ENCODE assay signal across 8 cellular contexts in the genomic region with DNA sequence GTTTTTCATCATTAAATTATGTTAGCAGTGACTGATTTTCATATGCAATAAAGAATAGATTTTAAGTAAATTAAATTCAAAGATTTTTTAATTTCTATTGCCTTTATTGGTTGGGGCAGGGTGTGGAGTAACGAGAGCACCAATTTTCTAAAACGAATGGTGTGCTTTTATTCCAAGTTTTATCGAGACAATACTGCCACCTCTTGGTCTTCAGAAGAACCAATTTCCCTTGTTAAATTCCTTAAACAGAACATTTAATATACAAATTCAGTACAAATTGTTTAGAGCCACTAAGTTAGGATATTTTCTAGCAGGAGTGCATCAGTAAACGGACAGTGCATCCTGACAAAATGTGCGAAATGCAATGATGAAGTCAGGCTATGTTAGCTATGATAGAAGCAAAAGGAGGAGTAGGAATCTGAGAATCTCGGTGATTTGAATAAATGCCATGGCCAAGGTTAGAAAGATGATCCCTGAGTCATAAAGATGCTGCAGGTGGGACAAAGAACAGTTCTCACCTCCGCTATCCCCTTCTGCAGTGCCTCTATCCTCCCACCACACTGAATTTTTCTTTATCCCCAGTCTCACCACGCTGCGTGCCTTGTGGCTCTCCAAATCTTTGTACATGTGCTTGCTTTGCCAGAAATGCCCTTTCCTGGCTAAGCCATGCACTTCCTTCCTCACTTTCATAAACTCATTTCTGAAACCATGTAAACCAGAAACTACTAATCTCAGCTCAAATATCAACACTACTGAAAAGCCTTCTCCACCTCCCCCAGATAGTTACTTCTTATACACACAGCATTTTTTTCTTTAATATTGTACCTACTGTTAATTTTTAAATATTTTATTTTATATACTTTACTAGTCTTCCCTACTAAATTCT. TPM values are rescaled to one million over a fixed set of nuclear protein-coding genes. Genes with fewer than 3 reads are reported as not detected.
DNase-seq lines count a peak whose midpoint lies in the region; TF ChIP-seq lines count a peak whose summit lies in the region.

No MANE protein-coding gene starts in this region.

- 86 to 91% methylated on average over 7 to 9 of the region's 9 CpGs for WGBS in endodermal cell (ENCODE audit: insufficient coverage in 1 of 2, insufficient read length in 1 of 2), 2 experiments

- no peak overlapping the region for H3K27ac ChIP-seq in endodermal cell (ENCODE audit: low read depth, low read length)

- no peaks in the 10 kb centered on the region for H3K4me1 ChIP-seq in endodermal cell (ENCODE audit: control insufficient read depth, insufficient read depth, low read length)

- peak; percentile 31 for TF ChIP-seq CTCF in AG09309 (IDR thresholded peaks at IDR 0.05; ENCODE audit: control insufficient read depth, insufficient read depth, low read depth, low read length, missing control alignments)
- TF ChIP-seq CTCF in GM12875 (IDR thresholded peaks at IDR 0.05; ENCODE audit: borderline replicate concordance, insufficient read depth, low read depth, low read length): peak; percentile 29; the same call in 1 of the 2 replicates
- TF ChIP-seq CTCF in endodermal cell (conservative IDR thresholded peaks at IDR 0.05): peak; percentile 81
- peak; percentile 57 to 67 (median 58) for TF ChIP-seq CTCF in nephron (IDR thresholded peaks at IDR 0.05; ENCODE audit: unreplicated experiment in 3 of 3)

- no peak overlapping the region for H3K4me3 ChIP-seq in AG09309 (ENCODE audit: control insufficient read depth, low read depth, low read length)
- H3K4me3 ChIP-seq in GM12875 (ENCODE audit: low read depth, low read length): no peak overlapping the region
- no peak overlapping the region for H3K4me3 ChIP-seq in endodermal cell (ENCODE audit: low read length)

- H3K9me3 Mint-ChIP-seq in endodermal cell (no peaks in the 10 kb centered on the region), nephron (no peaks in the 10 kb centered on the region)

- H3K27ac Mint-ChIP-seq in endodermal cell: peak overlapping the region; percentile 52
- peak overlapping the region in 2 of 3 experiments; percentile 9 to 62 for H3K27ac Mint-ChIP-seq in nephron

- no peaks in the 10 kb centered on the region for H3K27me3 Mint-ChIP-seq in endodermal cell (ENCODE audit: insufficient read depth)
- H3K27me3 Mint-ChIP-seq in nephron (ENCODE audit: low read depth): no peaks in the 10 kb centered on the region

- H3K27me3 ChIP-seq in endodermal cell (ENCODE audit: control insufficient read depth, insufficient read depth, low read length, poor library complexity, severe bottlenecking): no peaks in the 10 kb centered on the region

- H3K36me3 ChIP-seq in endodermal cell (ENCODE audit: control insufficient read depth, insufficient read depth, low read length): peaks cover 88% of the 10 kb centered on the region

- H3K4me1 Mint-ChIP-seq in endodermal cell: no peaks in the 10 kb centered on the region
- H3K4me1 Mint-ChIP-seq in nephron: no peaks in the 10 kb centered on the region

- H3K36me3 Mint-ChIP-seq in endodermal cell (ENCODE audit: low read depth) (peaks cover 81% of the 10 kb centered on the region), nephron (ENCODE audit: low read depth) (peaks cover 85% of the 10 kb centered on the region)

- H3K4me3 Mint-ChIP-seq in endodermal cell (no peak overlapping the region), nephron (no peak overlapping the region)

- DNase-seq in AG09309 (ENCODE audit: low read depth) (no peak), NCI-H774 (lab: John Stamatoyannopoulos, UW) (peak; percentile 8), endodermal cell (no peak), hepatic stellate cell (ENCODE audit: low spot score) (no peak), mesenteric fat pad (ENCODE audit: low spot score) (no peak), iPS-NIHi11 (ENCODE audit: low spot score) (no peak)

- H3K9me3 ChIP-seq in endodermal cell (ENCODE audit: control insufficient read depth, low read length): peaks cover 5% of the 10 kb centered on the region

- no peak overlapping the region for H3K9ac ChIP-seq in endodermal cell (ENCODE audit: extremely low read depth, low read length, poor library complexity, severe bottlenecking)

RNA-seq across cellular contexts. Expression of a gene that starts 31.9 kb away (rescaled TPM):
- 1 to 10 TPM; 2.6 to 5.0 TPM for total RNA-seq in endodermal cell
- 2.6 TPM for polyA plus RNA-seq in endodermal cell (2013, experiment 1 of 2)
- 4.1 TPM for polyA plus RNA-seq in endodermal cell (2013, experiment 2 of 2)
- 2.6 TPM for total RNA-seq in mesenteric fat pad

Comparison
In these comparisons a context has a peak if more than half of its experiments do, and no peak if none do; other contexts are left out.
1. CTCF ChIP-seq: peak in every context shown above with its lines; median percentile 81 in endodermal cell; 58 in nephron; 31 in AG09309; 29 in GM12875.